Comparison of ENCODE assay signal across 13 cellular contexts in genomic region chr18:61955644-61956043, GRCh38.
DNase-seq lines count a peak whose midpoint lies in the region; ATAC-seq, FAIRE-seq and TF ChIP-seq lines count a peak whose summit lies in the region.
"Had no signal": no experiment of that assay in that cellular context is flagged by ENCODE, and none has a peak within 500 bp of the region (broad histone marks: within the 10 kb centered on the region; RNA-seq: fewer than 3 reads in every experiment).

No MANE protein-coding gene starts in this region.

- H3K4me1 ChIP-seq in K562 (replicated peaks in 1 of 2; ENCODE audit: control insufficient read depth in 2 of 2, insufficient read depth in 2 of 2, low read length in 2 of 2): no peaks in the 10 kb centered on the region
- peaks cover 6 to 33% (median 10%) of the 10 kb centered on the region in 3 donors for H3K4me1 ChIP-seq in esophagus squamous epithelium

- FAIRE-seq in K562 (lab: Jason Lieb, UNC): no peak

- H3K4me1 Mint-ChIP-seq in CD4-positive, alpha-beta T cell (ENCODE audit: low read depth): peaks cover 9% of the 10 kb centered on the region

- CTCF ChIA-PET in K562 (lab: Yijun Ruan, JAX; ENCODE audit: low intra/inter-chr PET ratio): no interaction called here
- CTCF ChIA-PET in CD4-positive, alpha-beta T cell (lab: Charles Lee): no interaction called here

- H3K27me3 Mint-ChIP-seq in CD4-positive, alpha-beta T cell: no peaks in the 10 kb centered on the region

- no peaks in the 10 kb centered on the region for H4K20me1 ChIP-seq in K562 (replicated peaks; ENCODE audit: control insufficient read depth, insufficient read depth, low read length)

- H3K79me2 ChIP-seq in K562 (ENCODE audit: control insufficient read depth, insufficient read depth, low read length): no peaks in the 10 kb centered on the region

- H3K4me3 ChIP-seq in K562 (no peak overlapping the region), esophagus squamous epithelium (no peak overlapping the region)

- no peak overlapping the region for H3K4me2 ChIP-seq in K562 (ENCODE audit: insufficient read depth, low read length)

- no TSS peak for BruUV-seq in K562 (replicated peaks; lab: Mats Ljungman, UMichigan)

- H3K27ac Mint-ChIP-seq in CD4-positive, alpha-beta T cell: no peak overlapping the region
- H3K27ac Mint-ChIP-seq: stimulated activated naive CD8-positive, alpha-beta T cell treated with anti-CD3 and anti-CD28 coated beads, Interleukin-15, amount 100 ng/mL, for 72 hours; WTC11 had no signal

- in situ Hi-C loops in K562 (cut with MboI): no loop called here

- DNase-seq in K562 (ENCODE audit: extremely low read depth in 1 of 4, low spot score in 3 of 4): no peak
- no peak for DNase-seq in T-helper 1 cell
- DNase-seq in CD4-positive, alpha-beta T cell: no peak
- no peak for DNase-seq in esophagus squamous epithelium (lab: John Stamatoyannopoulos, UW)
- DNase-seq in GM19238 (ENCODE audit: insufficient read length, low spot score): no peak
- DNase-seq: activated gamma-delta T cell; caudate nucleus; NCI-H1930; stimulated activated naive CD8-positive, alpha-beta T cell treated with anti-CD3 and anti-CD28 coated beads, Interleukin-15, amount 100 ng/mL, for 72 hours had no signal

- H3K36me3 ChIP-seq in K562 (ENCODE audit: control insufficient read depth, insufficient read depth, low read length) (no peaks in the 10 kb centered on the region), esophagus squamous epithelium (no peaks in the 10 kb centered on the region)

- no peak overlapping the region for H3K4me3 Mint-ChIP-seq in CD4-positive, alpha-beta T cell
- H3K4me3 Mint-ChIP-seq: stimulated activated naive CD8-positive, alpha-beta T cell treated with anti-CD3 and anti-CD28 coated beads, Interleukin-15, amount 100 ng/mL, for 72 hours; WTC11 had no signal

- POLR2A ChIA-PET in K562 (lab: Yijun Ruan, JAX): no interaction called here
- POLR2A ChIA-PET in CD4-positive, alpha-beta T cell (lab: Charles Lee): no interaction called here

- H3K27me3 ChIP-seq in K562 (ENCODE audit: control insufficient read depth in 2 of 2, insufficient read depth in 2 of 2, low read length in 2 of 2): peaks cover 0 to 9% of the 10 kb centered on the region in 2 experiments; a peak in 1 of 5 replicates
- H3K27me3 ChIP-seq in CD4-positive, alpha-beta T cell (ENCODE audit: control insufficient read depth, insufficient read depth, low read length): no peaks in the 10 kb centered on the region
- H3K27me3 ChIP-seq in esophagus squamous epithelium: no peaks in the 10 kb centered on the region

- no peak for TF ChIP-seq EP300 in K562 (IDR thresholded peaks at IDR 0.05; ENCODE audit: low read length)

- H3K9me3 ChIP-seq in K562 (replicated peaks; ENCODE audit: control insufficient read depth, insufficient read depth, low read depth, low read length) (no peaks in the 10 kb centered on the region), esophagus squamous epithelium (no peaks in the 10 kb centered on the region)
- H3K9me3 ChIP-seq in CD4-positive, alpha-beta T cell (ENCODE audit: control insufficient read depth, low read length): no peaks in the 10 kb centered on the region

- ATAC-seq in GM18873 (IDR thresholded peaks at IDR 0.05; ENCODE audit: low FRiP score, unreplicated experiment): peak; percentile 39
- peak; percentile 47 for ATAC-seq in GM21825 (IDR thresholded peaks at IDR 0.05; ENCODE audit: unreplicated experiment)
- ATAC-seq in HG03442 (IDR thresholded peaks at IDR 0.05; ENCODE audit: unreplicated experiment): peak; percentile 29
- no peak for ATAC-seq in K562
- ATAC-seq in CD4-positive, alpha-beta T cell (ENCODE audit: poor library complexity): no peak
- ATAC-seq: stimulated activated naive CD8-positive, alpha-beta T cell treated with anti-CD3 and anti-CD28 coated beads, Interleukin-15, amount 100 ng/mL, for 72 hours; WTC11 had no signal

- no peak overlapping the region for H3K9ac ChIP-seq in K562 (ENCODE audit: insufficient read depth in 1 of 2, low read depth in 2 of 2, low read length in 2 of 2)

- H3K9me3 Mint-ChIP-seq in CD4-positive, alpha-beta T cell: no peaks in the 10 kb centered on the region
- H3K9me3 Mint-ChIP-seq: stimulated activated naive CD8-positive, alpha-beta T cell treated with anti-CD3 and anti-CD28 coated beads, Interleukin-15, amount 100 ng/mL, for 72 hours; WTC11 had no signal

- no peak overlapping the region for H3K27ac ChIP-seq in K562 (ENCODE audit: extremely low read depth, low read depth, low read length)
- H3K27ac ChIP-seq in CD4-positive, alpha-beta T cell (ENCODE audit: low read depth, low read length): no peak overlapping the region
- H3K27ac ChIP-seq in esophagus squamous epithelium: no peak overlapping the region

- H3K36me3 Mint-ChIP-seq in CD4-positive, alpha-beta T cell (ENCODE audit: low read depth): no peaks in the 10 kb centered on the region
- H3K36me3 Mint-ChIP-seq: WTC11 had no signal

- 0% methylated on average over 2 of the region's 2 CpGs for WGBS in K562 (ENCODE audit: insufficient coverage, low coverage, missing lambda C conversion rate)
- 68 to 83% methylated on average over 2 of the region's 2 CpGs for WGBS in esophagus squamous epithelium, 2 donors

- no peak overlapping the region for H2AFZ ChIP-seq in K562 (ENCODE audit: low read depth, low read length)

- TF ChIP-seq POLR2A in K562 (conservative IDR thresholded peaks at IDR 0.05): no peak
- no peak for TF ChIP-seq POLR2A in esophagus squamous epithelium (IDR thresholded peaks at IDR 0.05)

- H3K9me1 ChIP-seq in K562 (ENCODE audit: control insufficient read depth, insufficient read depth, low read length): no peaks in the 10 kb centered on the region

- no peak for TF ChIP-seq CTCF in K562 (IDR thresholded peaks at IDR 0.05 in 2 of 3, conservative IDR thresholded peaks at IDR 0.05 in 1 of 3; ENCODE audit: insufficient read depth in 2 of 3, low read depth in 1 of 3, low read length in 3 of 3)
- TF ChIP-seq CTCF in CD4-positive, alpha-beta T cell (IDR thresholded peaks at IDR 0.05): no peak
- no peak for TF ChIP-seq CTCF in esophagus squamous epithelium (IDR thresholded peaks at IDR 0.05)

- no peak for TF ChIP-seq RAD21 in K562 (CRISPR knock-in tag; conservative IDR thresholded peaks at IDR 0.05 in 1 of 2, IDR thresholded peaks at IDR 0.05 in 1 of 2)

- intact Hi-C loops in K562 (cut with micrococcal nuclease): no loop called here
- intact Hi-C loops in CD4-positive, alpha-beta T cell (cut with DNase I, micrococcal nuclease): no loop called here
- intact Hi-C loops in esophagus squamous epithelium (cut with DNase I): no loop called here

TF ChIP-seq in K562, 482 proteins besides CTCF, POLR2A, EP300 and RAD21:
- peak; percentile 66; the same call in 1 of the 2 replicates for TF ChIP-seq SPI1 (IDR thresholded peaks at IDR 0.05; ENCODE audit: borderline replicate concordance, low read depth, low read length)
- TF ChIP-seq EWSR1 (IDR thresholded peaks at IDR 0.05; ENCODE audit: borderline replicate concordance, low read depth, partially characterized antibody): no peak

Comparison
In these comparisons a context has a peak if more than half of its experiments do, and no peak if none do; other contexts are left out.
1. ATAC-seq: peak in GM18873 (single experiment), GM21825 (single experiment) and HG03442 (single experiment); none in K562 (single experiment) and CD4-positive, alpha-beta T cell (single experiment).